In the genomic region with DNA sequence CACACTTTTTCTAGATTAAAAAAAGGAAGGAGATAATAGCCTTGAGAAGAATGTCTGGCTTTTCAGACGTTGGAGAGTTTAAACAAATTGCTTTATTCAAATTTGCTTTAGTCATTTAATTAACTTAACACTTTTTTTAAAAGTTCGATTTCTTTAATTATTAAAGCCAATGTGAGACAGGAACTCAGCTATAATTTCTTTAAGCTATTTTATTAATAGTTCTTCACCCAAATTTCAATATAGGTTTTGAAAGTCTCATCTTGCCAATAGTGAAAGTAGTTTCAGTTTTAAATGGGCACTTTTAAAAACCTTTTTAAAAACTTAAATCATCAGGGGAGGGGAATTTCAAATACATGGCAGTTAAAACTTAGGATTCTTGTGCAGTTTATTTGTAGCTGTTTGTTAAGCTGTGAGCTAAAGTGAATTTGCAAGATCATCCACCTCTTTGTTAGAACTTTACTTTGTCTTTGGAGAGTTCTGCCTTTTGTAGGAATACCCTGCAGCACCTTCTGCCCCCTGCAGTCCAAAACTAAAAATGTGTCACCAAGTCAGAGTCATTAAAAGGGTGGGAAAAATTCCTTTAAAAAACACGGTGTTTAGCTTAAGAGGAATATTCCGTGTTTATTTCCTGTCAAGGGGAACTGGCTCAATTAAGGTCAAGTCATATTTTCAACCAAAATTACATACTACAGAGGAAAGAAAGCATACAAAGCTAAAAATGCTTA, we compare ENCODE assay signal across 8 cellular contexts. TPM values are rescaled to one million over a fixed set of nuclear protein-coding genes. Genes with fewer than 3 reads are reported as not detected.
DNase-seq lines count a peak whose midpoint lies in the region; TF ChIP-seq lines count a peak whose summit lies in the region.

No MANE protein-coding gene starts in this region.

- DNase-seq in NCI-H1105 treated with DMSO at 0.1 percent for 48 hours (lab: John Stamatoyannopoulos, UW) = peak; percentile 33
- no peak for DNase-seq in NCI-H1105 (lab: John Stamatoyannopoulos, UW)
- DNase-seq in HFFc6 = peak; percentile 61
- DNase-seq in RKO (ENCODE audit: low spot score) = peak; percentile 82
- DNase-seq in cerebellar cortex (ENCODE audit: low spot score) = peak; percentile 68
- peak; percentile 84 to 85 for DNase-seq in lung microvascular endothelial cell (ENCODE audit: low read depth in 2 of 2)
- no peak for DNase-seq in NCI-H1930 (lab: John Stamatoyannopoulos, UW)

- no peak overlapping the region for H3K27ac ChIP-seq in urinary bladder (ENCODE audit: low read depth)

- H3K36me3 ChIP-seq in urinary bladder (ENCODE audit: insufficient read depth) = no peaks in the 10 kb centered on the region

- peak overlapping the region; percentile 5 for H3K4me3 ChIP-seq in urinary bladder (ENCODE audit: low read depth, low read length)

- peaks cover 48% of the 10 kb centered on the region for H3K36me3 Mint-ChIP-seq in HFFc6 (ENCODE audit: low read depth)

- H3K4me3 Mint-ChIP-seq in HFFc6 = peak overlapping the region; percentile 94

- H3K4me1 ChIP-seq in urinary bladder (ENCODE audit: insufficient read depth) = no peaks in the 10 kb centered on the region

- H3K4me1 Mint-ChIP-seq in HFFc6 (ENCODE audit: low read depth) = peaks cover 70% of the 10 kb centered on the region

- WGBS in urinary bladder = under 1% methylated on average over 4 of the region's 4 CpGs

- peak; percentile 84 for TF ChIP-seq CTCF in HFFc6 (IDR thresholded peaks at IDR 0.05)

- peak overlapping the region; percentile 99 for H3K27ac Mint-ChIP-seq in HFFc6

- H3K9me3 Mint-ChIP-seq in HFFc6 = no peaks in the 10 kb centered on the region

- H3K27me3 Mint-ChIP-seq in HFFc6 (ENCODE audit: insufficient read depth) = peaks cover 28% of the 10 kb centered on the region

RNA-seq across cellular contexts. Expression of gene TGIF1, which starts 4.6 kb away (rescaled TPM):
- total RNA-seq in HFFc6 (2021; fragmentation: NEBNext Ultra II Directional; extraction: Animal tissue kit (Norgen Biotek cat#: 25700)) = 10 to 100 TPM; 41.3 to 59.9 (median 55.8) TPM
- total RNA-seq in lung microvascular endothelial cell = 64.7 and 109 TPM in 2 replicates
- total RNA-seq in urinary bladder = 82.6 TPM
- polyA plus RNA-seq in urinary bladder = 64.0 TPM

Comparison
In these comparisons a context has a peak if more than half of its experiments do, and no peak if none do; other contexts are left out.
1. DNase-seq: peak in NCI-H1105 treated with DMSO at 0.1 percent for 48 hours (single experiment), HFFc6 (single experiment), RKO (single experiment), cerebellar cortex (single experiment) and lung microvascular endothelial cell (2 of 2); none in NCI-H1105 (single experiment) and NCI-H1930 (0 of 2).